In the genomic region with DNA sequence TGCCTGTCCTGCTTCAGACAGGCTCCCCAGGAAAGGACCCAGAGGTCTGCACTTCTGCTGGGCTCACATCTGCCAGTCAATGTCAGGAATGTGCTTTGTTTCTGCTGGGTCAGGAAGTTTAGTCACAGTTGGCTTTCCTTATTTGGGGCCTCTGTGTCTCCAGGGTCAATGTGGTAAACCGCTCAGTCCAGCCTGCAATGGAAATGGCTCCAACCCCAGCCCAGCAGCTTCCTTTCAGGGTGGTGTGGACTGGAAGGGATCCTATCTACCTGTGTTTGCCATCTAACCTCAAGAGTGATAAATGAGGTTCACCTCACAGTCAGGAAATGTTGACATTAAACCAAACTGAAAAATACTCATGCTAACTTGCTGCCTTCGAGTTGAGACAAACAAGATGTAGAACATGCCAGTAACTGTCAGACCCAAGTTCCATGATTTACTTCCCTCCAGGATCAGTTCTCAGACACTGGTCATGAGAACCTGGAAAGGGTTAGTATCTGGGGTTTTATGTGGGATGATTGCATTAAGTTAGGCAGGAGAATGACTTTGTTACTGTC, we compare ENCODE assay signal across 8 cellular contexts. TPM values are rescaled to one million over a fixed set of nuclear protein-coding genes. Genes with fewer than 3 reads are reported as not detected.
DNase-seq lines count a peak whose midpoint lies in the region; ATAC-seq and TF ChIP-seq lines count a peak whose summit lies in the region.

No MANE protein-coding gene starts in this region.

- ATAC-seq in RWPE2 (ENCODE audit: low read depth): peak; percentile 59
- ATAC-seq in foreskin keratinocyte: no peak
- ATAC-seq in GM19023 (IDR thresholded peaks at IDR 0.05; ENCODE audit: unreplicated experiment): no peak

- H3K27ac ChIP-seq in RWPE2 (ENCODE audit: poor library complexity, severe bottlenecking) (peak overlapping the region; percentile 56), parathyroid adenoma (no peak overlapping the region), foreskin keratinocyte (no peak overlapping the region)

- H3K9me3 ChIP-seq in RWPE2 (ENCODE audit: severe bottlenecking) (no peaks in the 10 kb centered on the region), parathyroid adenoma (ENCODE audit: control insufficient read depth, low read length) (no peaks in the 10 kb centered on the region)

- DNase-seq in GM13977 (ENCODE audit: low spot score) (no peak), RWPE2 (ENCODE audit: low spot score) (no peak), epithelial cell of esophagus (ENCODE audit: low read depth) (peak; percentile 43), foreskin keratinocyte (no peak), DMS79 (lab: John Stamatoyannopoulos, UW) (no peak)
- DNase-seq in stimulated activated CD4-positive, alpha-beta T cell treated with anti-CD3 and anti-CD28 coated beads, Interleukin-4, amount 100 ng/mL, for 4 hours: no peak

- H3K4me2 ChIP-seq in parathyroid adenoma (ENCODE audit: low read length): peak overlapping the region; percentile 6

- H3K27me3 ChIP-seq in RWPE2 (ENCODE audit: insufficient read depth, poor library complexity, severe bottlenecking) (no peaks in the 10 kb centered on the region), parathyroid adenoma (ENCODE audit: control insufficient read depth, insufficient read depth, low read length) (no peaks in the 10 kb centered on the region), foreskin keratinocyte (no peaks in the 10 kb centered on the region)

- peaks cover 8% of the 10 kb centered on the region for H3K4me1 ChIP-seq in RWPE2 (ENCODE audit: insufficient read depth, poor library complexity, severe bottlenecking)
- no peaks in the 10 kb centered on the region for H3K4me1 ChIP-seq in parathyroid adenoma
- no peaks in the 10 kb centered on the region for H3K4me1 ChIP-seq in foreskin keratinocyte

- H3K4me3 ChIP-seq in RWPE2 (ENCODE audit: severe bottlenecking) (no peak overlapping the region), epithelial cell of esophagus (ENCODE audit: low read length) (no peak overlapping the region), parathyroid adenoma (ENCODE audit: low read depth, low read length) (no peak overlapping the region)

- in situ Hi-C loops in GM13977 (cut with MboI; ENCODE audit: low pct_unique_long_range_greater_than_20kb, low sequenced_read_pairs, unreplicated experiment): no loop called here

- no peak overlapping the region for H3K9ac ChIP-seq in parathyroid adenoma

- no peak overlapping the region for H2AFZ ChIP-seq in parathyroid adenoma

- H3K79me2 ChIP-seq in parathyroid adenoma: no peaks in the 10 kb centered on the region

- peak; percentile 1 for TF ChIP-seq CTCF in GM13977 (IDR thresholded peaks at IDR 0.05; ENCODE audit: extremely low read depth, insufficient read depth, missing control alignments)
- TF ChIP-seq CTCF in RWPE2 (IDR thresholded peaks at IDR 0.05; ENCODE audit: poor library complexity, severe bottlenecking): no peak
- no peak for TF ChIP-seq CTCF in epithelial cell of esophagus (IDR thresholded peaks at IDR 0.05; ENCODE audit: insufficient read depth, low read depth, low read length, missing control alignments)
- TF ChIP-seq CTCF in parathyroid adenoma (IDR thresholded peaks at IDR 0.05): no peak
- TF ChIP-seq CTCF in foreskin keratinocyte (conservative IDR thresholded peaks at IDR 0.05): no peak

- H3K36me3 ChIP-seq in RWPE2 (ENCODE audit: low read depth) (peaks cover 53% of the 10 kb centered on the region), parathyroid adenoma (ENCODE audit: control insufficient read depth, insufficient read depth, low read length) (no peaks in the 10 kb centered on the region)

RNA-seq across cellular contexts. Expression of a gene that starts 20.3 kb away (rescaled TPM):
- total RNA-seq in foreskin keratinocyte: 2,474 and 2,598 TPM in 2 replicates
- 2,513 and 2,566 TPM in 2 replicates for polyA plus RNA-seq in foreskin keratinocyte

RNA-seq across cellular contexts. Expression of a gene that starts 40.8 kb away (rescaled TPM):
- 20.5 and 23.1 TPM in 2 replicates for total RNA-seq in foreskin keratinocyte
- 7.6 and 9.9 TPM in 2 replicates for polyA plus RNA-seq in foreskin keratinocyte
